In the genomic region with DNA sequence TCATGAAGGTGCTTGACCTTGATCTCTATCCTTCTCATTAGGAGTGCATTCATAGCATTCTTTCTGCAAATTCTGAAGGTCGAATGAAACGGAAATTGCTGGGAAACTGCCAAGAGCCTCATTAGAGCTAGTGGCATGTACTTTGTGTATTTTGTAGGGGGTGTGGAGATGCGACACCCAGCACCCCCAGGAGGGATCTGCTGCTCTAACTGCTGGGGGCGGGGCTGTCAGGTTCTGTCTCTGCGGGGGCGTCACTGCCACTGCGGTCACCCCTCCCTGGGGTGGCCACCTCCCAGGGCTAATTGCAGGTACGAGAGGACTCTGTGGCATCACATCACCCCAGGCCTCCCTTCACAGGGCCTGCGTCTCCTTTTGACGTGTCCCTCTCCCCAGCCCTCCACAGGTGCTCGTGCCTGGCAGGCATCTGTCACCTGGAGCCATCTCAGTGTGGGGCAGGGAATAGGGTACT, we compare ENCODE assay signal across 1 cellular context.
A peak's percentile ranks its signal among the peaks of the same experiment; 100 is the strongest.
TF ChIP-seq lines count a peak whose summit lies in the region.

No MANE protein-coding gene starts in this region.

TF ChIP-seq in HepG2, 621 proteins besides CTCF, POLR2A, EP300 and RAD21 (continued from another document and continues in another):
- TF ChIP-seq, protein P1, sequence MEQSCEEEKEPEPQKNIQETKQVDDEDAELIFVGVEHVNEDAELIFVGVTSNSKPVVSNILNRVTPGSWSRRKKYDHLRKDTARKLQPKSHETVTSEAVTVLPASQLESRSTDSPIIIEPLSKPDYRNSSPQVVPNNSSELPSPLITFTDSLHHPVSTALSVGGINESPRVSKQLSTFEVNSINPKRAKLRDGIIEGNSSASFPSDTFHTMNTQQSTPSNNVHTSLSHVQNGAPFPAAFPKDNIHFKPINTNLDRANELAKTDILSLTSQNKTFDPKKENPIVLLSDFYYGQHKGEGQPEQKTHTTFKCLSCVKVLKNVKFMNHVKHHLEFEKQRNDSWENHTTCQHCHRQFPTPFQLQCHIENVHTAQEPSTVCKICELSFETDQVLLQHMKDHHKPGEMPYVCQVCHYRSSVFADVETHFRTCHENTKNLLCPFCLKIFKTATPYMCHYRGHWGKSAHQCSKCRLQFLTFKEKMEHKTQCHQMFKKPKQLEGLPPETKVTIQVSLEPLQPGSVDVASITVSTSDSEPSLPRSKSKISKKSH (CRISPR knock-in tag; IDR thresholded peaks at IDR 0.05; ENCODE audit: borderline replicate concordance): no peak
- TF ChIP-seq, protein P2, sequence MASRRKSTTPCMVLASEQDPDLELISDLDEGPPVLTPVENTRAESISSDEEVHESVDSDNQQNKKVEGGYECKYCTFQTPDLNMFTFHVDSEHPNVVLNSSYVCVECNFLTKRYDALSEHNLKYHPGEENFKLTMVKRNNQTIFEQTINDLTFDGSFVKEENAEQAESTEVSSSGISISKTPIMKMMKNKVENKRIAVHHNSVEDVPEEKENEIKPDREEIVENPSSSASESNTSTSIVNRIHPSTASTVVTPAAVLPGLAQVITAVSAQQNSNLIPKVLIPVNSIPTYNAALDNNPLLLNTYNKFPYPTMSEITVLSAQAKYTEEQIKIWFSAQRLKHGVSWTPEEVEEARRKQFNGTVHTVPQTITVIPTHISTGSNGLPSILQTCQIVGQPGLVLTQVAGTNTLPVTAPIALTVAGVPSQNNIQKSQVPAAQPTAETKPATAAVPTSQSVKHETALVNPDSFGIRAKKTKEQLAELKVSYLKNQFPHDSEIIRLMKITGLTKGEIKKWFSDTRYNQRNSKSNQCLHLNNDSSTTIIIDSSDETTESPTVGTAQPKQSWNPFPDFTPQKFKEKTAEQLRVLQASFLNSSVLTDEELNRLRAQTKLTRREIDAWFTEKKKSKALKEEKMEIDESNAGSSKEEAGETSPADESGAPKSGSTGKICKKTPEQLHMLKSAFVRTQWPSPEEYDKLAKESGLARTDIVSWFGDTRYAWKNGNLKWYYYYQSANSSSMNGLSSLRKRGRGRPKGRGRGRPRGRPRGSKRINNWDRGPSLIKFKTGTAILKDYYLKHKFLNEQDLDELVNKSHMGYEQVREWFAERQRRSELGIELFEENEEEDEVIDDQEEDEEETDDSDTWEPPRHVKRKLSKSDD (CRISPR knock-in tag; IDR thresholded peaks at IDR 0.05; ENCODE audit: low read depth): no peak
- TF ChIP-seq KLF12 (CRISPR knock-in tag; IDR thresholded peaks at IDR 0.05; ENCODE audit: borderline replicate concordance) (no peak), RARA (CRISPR knock-in tag; IDR thresholded peaks at IDR 0.05) (peak; percentile 36; the same call in 1 of the 2 replicates), TBL1XR1 (IDR thresholded peaks at IDR 0.05; ENCODE audit: borderline replicate concordance, low read length, partially characterized antibody) (no peak), RXRA (CRISPR knock-in tag; IDR thresholded peaks at IDR 0.05) (no peak), KDM6A (CRISPR knock-in tag; IDR thresholded peaks at IDR 0.05; ENCODE audit: low read depth) (no peak), THRA (CRISPR knock-in tag; IDR thresholded peaks at IDR 0.05; ENCODE audit: borderline replicate concordance) (no peak), MYNN (CRISPR knock-in tag; IDR thresholded peaks at IDR 0.05; ENCODE audit: low read depth) (no peak), ZNF280D (CRISPR knock-in tag; IDR thresholded peaks at IDR 0.05) (no peak), ZBTB40 (IDR thresholded peaks at IDR 0.05) (no peak), ZBTB40 (CRISPR knock-in tag; IDR thresholded peaks at IDR 0.05) (no peak), ZSCAN22 (CRISPR knock-in tag; IDR thresholded peaks at IDR 0.05) (no peak), TEF (CRISPR knock-in tag; IDR thresholded peaks at IDR 0.05) (no peak), ISL2 (CRISPR knock-in tag; IDR thresholded peaks at IDR 0.05) (peak; percentile 63), SAFB2 (CRISPR knock-in tag; IDR thresholded peaks at IDR 0.05; ENCODE audit: borderline replicate concordance, low read depth) (no peak), ZNF746 (CRISPR knock-in tag; IDR thresholded peaks at IDR 0.05) (no peak), ARNTL (CRISPR knock-in tag; IDR thresholded peaks at IDR 0.05) (no peak), ZNF790 (CRISPR knock-in tag; IDR thresholded peaks at IDR 0.05; ENCODE audit: borderline replicate concordance) (no peak), PATZ1 (CRISPR knock-in tag; IDR thresholded peaks at IDR 0.05) (peak; percentile 99), ZNF274 (CRISPR knock-in tag; IDR thresholded peaks at IDR 0.05) (0 out of 2 replicates have a peak, but pooled peaks have one; percentile 53), SP5 (CRISPR knock-in tag; IDR thresholded peaks at IDR 0.05; ENCODE audit: borderline replicate concordance, low read depth) (peak; percentile 58; the same call in 1 of the 2 replicates), KAT8 (CRISPR knock-in tag; IDR thresholded peaks at IDR 0.05) (0 out of 2 replicates have a peak, but pooled peaks have one; percentile 30)
- TF ChIP-seq, protein P3, sequence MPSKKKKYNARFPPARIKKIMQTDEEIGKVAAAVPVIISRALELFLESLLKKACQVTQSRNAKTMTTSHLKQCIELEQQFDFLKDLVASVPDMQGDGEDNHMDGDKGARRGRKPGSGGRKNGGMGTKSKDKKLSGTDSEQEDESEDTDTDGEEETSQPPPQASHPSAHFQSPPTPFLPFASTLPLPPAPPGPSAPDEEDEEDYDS (CRISPR knock-in tag; IDR thresholded peaks at IDR 0.05): no peak
- TF ChIP-seq, protein P4, sequence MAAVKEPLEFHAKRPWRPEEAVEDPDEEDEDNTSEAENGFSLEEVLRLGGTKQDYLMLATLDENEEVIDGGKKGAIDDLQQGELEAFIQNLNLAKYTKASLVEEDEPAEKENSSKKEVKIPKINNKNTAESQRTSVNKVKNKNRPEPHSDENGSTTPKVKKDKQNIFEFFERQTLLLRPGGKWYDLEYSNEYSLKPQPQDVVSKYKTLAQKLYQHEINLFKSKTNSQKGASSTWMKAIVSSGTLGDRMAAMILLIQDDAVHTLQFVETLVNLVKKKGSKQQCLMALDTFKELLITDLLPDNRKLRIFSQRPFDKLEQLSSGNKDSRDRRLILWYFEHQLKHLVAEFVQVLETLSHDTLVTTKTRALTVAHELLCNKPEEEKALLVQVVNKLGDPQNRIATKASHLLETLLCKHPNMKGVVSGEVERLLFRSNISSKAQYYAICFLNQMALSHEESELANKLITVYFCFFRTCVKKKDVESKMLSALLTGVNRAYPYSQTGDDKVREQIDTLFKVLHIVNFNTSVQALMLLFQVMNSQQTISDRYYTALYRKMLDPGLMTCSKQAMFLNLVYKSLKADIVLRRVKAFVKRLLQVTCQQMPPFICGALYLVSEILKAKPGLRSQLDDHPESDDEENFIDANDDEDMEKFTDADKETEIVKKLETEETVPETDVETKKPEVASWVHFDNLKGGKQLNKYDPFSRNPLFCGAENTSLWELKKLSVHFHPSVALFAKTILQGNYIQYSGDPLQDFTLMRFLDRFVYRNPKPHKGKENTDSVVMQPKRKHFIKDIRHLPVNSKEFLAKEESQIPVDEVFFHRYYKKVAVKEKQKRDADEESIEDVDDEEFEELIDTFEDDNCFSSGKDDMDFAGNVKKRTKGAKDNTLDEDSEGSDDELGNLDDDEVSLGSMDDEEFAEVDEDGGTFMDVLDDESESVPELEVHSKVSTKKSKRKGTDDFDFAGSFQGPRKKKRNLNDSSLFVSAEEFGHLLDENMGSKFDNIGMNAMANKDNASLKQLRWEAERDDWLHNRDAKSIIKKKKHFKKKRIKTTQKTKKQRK (IDR thresholded peaks at IDR 0.05; ENCODE audit: low read length): no peak
